In the genomic region with DNA sequence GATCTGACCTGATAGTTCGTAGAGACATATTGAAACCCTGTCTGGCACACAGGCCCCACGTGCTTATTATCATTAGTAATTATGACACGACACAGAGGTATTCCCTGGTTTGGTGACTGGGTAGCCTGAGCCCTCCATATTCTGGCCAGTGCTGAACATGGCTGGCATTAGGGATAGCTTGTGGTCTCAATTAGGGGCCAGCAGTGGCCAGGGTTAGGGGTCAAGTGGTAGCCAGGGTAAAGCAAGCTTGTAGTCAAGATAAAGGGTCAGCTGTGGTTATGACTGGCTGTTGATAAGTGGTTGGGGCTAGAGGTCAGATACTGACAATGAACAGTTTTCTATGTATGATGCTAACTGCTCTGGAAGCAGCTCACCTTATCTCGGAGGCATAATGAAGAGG, we compare ENCODE assay signal across 1 cellular context.
TF ChIP-seq lines count a peak whose summit lies in the region.

No MANE protein-coding gene starts in this region.

TF ChIP-seq in K562, 482 proteins besides CTCF, POLR2A, EP300 and RAD21 (continued from another document):
- peak; percentile 84; the same call in 1 of the 2 replicates for TF ChIP-seq CBFB (CRISPR knock-in tag; IDR thresholded peaks at IDR 0.05)
- TF ChIP-seq ZNF445 (CRISPR knock-in tag; IDR thresholded peaks at IDR 0.05; ENCODE audit: low read depth), result no peak
- TF ChIP-seq DIDO1 (tag; IDR thresholded peaks at IDR 0.05; ENCODE audit: low read depth), result no peak
- TF ChIP-seq FOXK2 (conservative IDR thresholded peaks at IDR 0.05 in 1 of 2, IDR thresholded peaks at IDR 0.05 in 1 of 2; ENCODE audit: low read depth in 2 of 2), result 0 out of 4 replicates have a peak, but pooled peaks of 1 of the 2 experiments have one; percentile 19
- no peak for TF ChIP-seq TRIM28 (IDR thresholded peaks at IDR 0.05)
- TF ChIP-seq ETS2 (tag; IDR thresholded peaks at IDR 0.05; ENCODE audit: borderline replicate concordance, poor library complexity, severe bottlenecking), result no peak
- no peak for TF ChIP-seq ZNF77 (CRISPR knock-in tag; IDR thresholded peaks at IDR 0.05)
- TF ChIP-seq MEF2A (IDR thresholded peaks at IDR 0.05; ENCODE audit: control insufficient read depth, low read depth, low read length), result no peak
- no peak for TF ChIP-seq HNRNPK (IDR thresholded peaks at IDR 0.05; ENCODE audit: low read depth, low read length, poor library complexity, severe bottlenecking)
- TF ChIP-seq FOXK1 (CRISPR knock-in tag; IDR thresholded peaks at IDR 0.05; ENCODE audit: borderline replicate concordance), result no peak
- no peak for TF ChIP-seq MAFG (tag; conservative IDR thresholded peaks at IDR 0.05)
- TF ChIP-seq SRF (CRISPR knock-in tag; IDR thresholded peaks at IDR 0.05), result no peak
- TF ChIP-seq ZNF184 (CRISPR knock-in tag; IDR thresholded peaks at IDR 0.05), result no peak
- no peak for TF ChIP-seq NUFIP1 (IDR thresholded peaks at IDR 0.05; ENCODE audit: partially characterized antibody)
- TF ChIP-seq PML (IDR thresholded peaks at IDR 0.05; ENCODE audit: low read length), result peak; percentile 88
- TF ChIP-seq, protein P1, sequence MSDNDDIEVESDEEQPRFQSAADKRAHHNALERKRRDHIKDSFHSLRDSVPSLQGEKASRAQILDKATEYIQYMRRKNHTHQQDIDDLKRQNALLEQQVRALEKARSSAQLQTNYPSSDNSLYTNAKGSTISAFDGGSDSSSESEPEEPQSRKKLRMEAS (CRISPR knock-in tag; IDR thresholded peaks at IDR 0.05), result no peak
- no peak for TF ChIP-seq TCFL5 (CRISPR knock-in tag; conservative IDR thresholded peaks at IDR 0.05)
- TF ChIP-seq, protein P2, sequence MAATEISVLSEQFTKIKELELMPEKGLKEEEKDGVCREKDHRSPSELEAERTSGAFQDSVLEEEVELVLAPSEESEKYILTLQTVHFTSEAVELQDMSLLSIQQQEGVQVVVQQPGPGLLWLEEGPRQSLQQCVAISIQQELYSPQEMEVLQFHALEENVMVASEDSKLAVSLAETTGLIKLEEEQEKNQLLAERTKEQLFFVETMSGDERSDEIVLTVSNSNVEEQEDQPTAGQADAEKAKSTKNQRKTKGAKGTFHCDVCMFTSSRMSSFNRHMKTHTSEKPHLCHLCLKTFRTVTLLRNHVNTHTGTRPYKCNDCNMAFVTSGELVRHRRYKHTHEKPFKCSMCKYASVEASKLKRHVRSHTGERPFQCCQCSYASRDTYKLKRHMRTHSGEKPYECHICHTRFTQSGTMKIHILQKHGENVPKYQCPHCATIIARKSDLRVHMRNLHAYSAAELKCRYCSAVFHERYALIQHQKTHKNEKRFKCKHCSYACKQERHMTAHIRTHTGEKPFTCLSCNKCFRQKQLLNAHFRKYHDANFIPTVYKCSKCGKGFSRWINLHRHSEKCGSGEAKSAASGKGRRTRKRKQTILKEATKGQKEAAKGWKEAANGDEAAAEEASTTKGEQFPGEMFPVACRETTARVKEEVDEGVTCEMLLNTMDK (IDR thresholded peaks at IDR 0.05; ENCODE audit: borderline replicate concordance, insufficient read depth, low read depth, low read length, poor library complexity, severe bottlenecking), result no peak
- TF ChIP-seq, protein P3, sequence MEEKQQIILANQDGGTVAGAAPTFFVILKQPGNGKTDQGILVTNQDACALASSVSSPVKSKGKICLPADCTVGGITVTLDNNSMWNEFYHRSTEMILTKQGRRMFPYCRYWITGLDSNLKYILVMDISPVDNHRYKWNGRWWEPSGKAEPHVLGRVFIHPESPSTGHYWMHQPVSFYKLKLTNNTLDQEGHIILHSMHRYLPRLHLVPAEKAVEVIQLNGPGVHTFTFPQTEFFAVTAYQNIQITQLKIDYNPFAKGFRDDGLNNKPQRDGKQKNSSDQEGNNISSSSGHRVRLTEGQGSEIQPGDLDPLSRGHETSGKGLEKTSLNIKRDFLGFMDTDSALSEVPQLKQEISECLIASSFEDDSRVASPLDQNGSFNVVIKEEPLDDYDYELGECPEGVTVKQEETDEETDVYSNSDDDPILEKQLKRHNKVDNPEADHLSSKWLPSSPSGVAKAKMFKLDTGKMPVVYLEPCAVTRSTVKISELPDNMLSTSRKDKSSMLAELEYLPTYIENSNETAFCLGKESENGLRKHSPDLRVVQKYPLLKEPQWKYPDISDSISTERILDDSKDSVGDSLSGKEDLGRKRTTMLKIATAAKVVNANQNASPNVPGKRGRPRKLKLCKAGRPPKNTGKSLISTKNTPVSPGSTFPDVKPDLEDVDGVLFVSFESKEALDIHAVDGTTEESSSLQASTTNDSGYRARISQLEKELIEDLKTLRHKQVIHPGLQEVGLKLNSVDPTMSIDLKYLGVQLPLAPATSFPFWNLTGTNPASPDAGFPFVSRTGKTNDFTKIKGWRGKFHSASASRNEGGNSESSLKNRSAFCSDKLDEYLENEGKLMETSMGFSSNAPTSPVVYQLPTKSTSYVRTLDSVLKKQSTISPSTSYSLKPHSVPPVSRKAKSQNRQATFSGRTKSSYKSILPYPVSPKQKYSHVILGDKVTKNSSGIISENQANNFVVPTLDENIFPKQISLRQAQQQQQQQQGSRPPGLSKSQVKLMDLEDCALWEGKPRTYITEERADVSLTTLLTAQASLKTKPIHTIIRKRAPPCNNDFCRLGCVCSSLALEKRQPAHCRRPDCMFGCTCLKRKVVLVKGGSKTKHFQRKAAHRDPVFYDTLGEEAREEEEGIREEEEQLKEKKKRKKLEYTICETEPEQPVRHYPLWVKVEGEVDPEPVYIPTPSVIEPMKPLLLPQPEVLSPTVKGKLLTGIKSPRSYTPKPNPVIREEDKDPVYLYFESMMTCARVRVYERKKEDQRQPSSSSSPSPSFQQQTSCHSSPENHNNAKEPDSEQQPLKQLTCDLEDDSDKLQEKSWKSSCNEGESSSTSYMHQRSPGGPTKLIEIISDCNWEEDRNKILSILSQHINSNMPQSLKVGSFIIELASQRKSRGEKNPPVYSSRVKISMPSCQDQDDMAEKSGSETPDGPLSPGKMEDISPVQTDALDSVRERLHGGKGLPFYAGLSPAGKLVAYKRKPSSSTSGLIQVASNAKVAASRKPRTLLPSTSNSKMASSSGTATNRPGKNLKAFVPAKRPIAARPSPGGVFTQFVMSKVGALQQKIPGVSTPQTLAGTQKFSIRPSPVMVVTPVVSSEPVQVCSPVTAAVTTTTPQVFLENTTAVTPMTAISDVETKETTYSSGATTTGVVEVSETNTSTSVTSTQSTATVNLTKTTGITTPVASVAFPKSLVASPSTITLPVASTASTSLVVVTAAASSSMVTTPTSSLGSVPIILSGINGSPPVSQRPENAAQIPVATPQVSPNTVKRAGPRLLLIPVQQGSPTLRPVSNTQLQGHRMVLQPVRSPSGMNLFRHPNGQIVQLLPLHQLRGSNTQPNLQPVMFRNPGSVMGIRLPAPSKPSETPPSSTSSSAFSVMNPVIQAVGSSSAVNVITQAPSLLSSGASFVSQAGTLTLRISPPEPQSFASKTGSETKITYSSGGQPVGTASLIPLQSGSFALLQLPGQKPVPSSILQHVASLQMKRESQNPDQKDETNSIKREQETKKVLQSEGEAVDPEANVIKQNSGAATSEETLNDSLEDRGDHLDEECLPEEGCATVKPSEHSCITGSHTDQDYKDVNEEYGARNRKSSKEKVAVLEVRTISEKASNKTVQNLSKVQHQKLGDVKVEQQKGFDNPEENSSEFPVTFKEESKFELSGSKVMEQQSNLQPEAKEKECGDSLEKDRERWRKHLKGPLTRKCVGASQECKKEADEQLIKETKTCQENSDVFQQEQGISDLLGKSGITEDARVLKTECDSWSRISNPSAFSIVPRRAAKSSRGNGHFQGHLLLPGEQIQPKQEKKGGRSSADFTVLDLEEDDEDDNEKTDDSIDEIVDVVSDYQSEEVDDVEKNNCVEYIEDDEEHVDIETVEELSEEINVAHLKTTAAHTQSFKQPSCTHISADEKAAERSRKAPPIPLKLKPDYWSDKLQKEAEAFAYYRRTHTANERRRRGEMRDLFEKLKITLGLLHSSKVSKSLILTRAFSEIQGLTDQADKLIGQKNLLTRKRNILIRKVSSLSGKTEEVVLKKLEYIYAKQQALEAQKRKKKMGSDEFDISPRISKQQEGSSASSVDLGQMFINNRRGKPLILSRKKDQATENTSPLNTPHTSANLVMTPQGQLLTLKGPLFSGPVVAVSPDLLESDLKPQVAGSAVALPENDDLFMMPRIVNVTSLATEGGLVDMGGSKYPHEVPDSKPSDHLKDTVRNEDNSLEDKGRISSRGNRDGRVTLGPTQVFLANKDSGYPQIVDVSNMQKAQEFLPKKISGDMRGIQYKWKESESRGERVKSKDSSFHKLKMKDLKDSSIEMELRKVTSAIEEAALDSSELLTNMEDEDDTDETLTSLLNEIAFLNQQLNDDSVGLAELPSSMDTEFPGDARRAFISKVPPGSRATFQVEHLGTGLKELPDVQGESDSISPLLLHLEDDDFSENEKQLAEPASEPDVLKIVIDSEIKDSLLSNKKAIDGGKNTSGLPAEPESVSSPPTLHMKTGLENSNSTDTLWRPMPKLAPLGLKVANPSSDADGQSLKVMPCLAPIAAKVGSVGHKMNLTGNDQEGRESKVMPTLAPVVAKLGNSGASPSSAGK (IDR thresholded peaks at IDR 0.05), result no peak
- TF ChIP-seq, protein P4, sequence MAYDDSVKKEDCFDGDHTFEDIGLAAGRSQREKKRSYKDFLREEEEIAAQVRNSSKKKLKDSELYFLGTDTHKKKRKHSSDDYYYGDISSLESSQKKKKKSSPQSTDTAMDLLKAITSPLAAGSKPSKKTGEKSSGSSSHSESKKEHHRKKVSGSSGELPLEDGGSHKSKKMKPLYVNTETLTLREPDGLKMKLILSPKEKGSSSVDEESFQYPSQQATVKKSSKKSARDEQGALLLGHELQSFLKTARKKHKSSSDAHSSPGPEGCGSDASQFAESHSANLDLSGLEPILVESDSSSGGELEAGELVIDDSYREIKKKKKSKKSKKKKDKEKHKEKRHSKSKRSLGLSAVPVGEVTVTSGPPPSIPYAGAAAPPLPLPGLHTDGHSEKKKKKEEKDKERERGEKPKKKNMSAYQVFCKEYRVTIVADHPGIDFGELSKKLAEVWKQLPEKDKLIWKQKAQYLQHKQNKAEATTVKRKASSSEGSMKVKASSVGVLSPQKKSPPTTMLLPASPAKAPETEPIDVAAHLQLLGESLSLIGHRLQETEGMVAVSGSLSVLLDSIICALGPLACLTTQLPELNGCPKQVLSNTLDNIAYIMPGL (CRISPR knock-in tag; IDR thresholded peaks at IDR 0.05), result no peak
- TF ChIP-seq CBX1 (IDR thresholded peaks at IDR 0.05; ENCODE audit: low read depth), result no peak
- no peak for TF ChIP-seq RBBP5 (IDR thresholded peaks at IDR 0.05; ENCODE audit: borderline replicate concordance, insufficient read depth, low read length, poor library complexity, severe bottlenecking)
- TF ChIP-seq, protein P5, sequence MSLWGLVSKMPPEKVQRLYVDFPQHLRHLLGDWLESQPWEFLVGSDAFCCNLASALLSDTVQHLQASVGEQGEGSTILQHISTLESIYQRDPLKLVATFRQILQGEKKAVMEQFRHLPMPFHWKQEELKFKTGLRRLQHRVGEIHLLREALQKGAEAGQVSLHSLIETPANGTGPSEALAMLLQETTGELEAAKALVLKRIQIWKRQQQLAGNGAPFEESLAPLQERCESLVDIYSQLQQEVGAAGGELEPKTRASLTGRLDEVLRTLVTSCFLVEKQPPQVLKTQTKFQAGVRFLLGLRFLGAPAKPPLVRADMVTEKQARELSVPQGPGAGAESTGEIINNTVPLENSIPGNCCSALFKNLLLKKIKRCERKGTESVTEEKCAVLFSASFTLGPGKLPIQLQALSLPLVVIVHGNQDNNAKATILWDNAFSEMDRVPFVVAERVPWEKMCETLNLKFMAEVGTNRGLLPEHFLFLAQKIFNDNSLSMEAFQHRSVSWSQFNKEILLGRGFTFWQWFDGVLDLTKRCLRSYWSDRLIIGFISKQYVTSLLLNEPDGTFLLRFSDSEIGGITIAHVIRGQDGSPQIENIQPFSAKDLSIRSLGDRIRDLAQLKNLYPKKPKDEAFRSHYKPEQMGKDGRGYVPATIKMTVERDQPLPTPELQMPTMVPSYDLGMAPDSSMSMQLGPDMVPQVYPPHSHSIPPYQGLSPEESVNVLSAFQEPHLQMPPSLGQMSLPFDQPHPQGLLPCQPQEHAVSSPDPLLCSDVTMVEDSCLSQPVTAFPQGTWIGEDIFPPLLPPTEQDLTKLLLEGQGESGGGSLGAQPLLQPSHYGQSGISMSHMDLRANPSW (CRISPR knock-in tag; IDR thresholded peaks at IDR 0.05), result no peak
- peak; percentile 93 for TF ChIP-seq SOX6 (IDR thresholded peaks at IDR 0.05)
